Comparison of ENCODE assay signal across 8 cellular contexts in the genomic region with DNA sequence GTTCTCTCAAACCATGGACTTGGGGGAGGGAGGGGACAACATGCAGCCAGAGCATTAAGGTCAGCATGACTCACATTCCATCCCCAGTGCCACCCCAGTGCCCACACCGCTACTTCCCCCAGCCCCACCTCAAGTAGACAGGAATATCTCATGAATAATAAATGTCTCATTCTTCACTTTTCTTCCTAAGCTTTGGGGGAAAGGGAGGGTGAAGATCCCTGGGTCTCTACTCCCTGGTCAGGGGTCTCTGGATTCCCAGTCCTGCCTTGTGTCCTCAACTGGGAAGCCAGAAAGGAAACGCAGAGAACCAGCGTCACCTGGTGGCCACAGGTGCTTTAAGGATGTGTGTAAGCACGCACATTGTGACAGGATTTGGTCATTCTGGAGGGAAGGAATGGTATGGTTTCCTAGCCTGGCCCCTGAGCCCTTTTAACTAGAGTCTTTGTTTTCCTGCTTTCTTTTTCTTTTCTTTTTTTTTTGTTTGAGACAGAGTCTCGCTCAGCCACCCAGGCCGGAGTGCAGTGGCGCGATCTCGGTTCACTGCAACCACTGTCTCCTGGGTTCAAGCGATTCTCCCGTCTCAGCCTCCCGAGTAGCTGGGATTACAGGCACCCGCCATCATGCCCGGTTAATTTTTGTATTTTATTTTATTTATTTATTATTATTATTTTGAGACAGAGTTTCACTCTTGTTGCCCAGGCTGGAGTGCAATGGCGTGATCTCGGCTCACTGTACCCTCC. TPM values are rescaled to one million over a fixed set of nuclear protein-coding genes. Genes with fewer than 3 reads are reported as not detected.
A peak's percentile ranks its signal among the peaks of the same experiment; 100 is the strongest.
DNase-seq lines count a peak whose midpoint lies in the region; ATAC-seq and TF ChIP-seq lines count a peak whose summit lies in the region.

No MANE protein-coding gene starts in this region.

- no peaks in the 10 kb centered on the region for H3K27me3 ChIP-seq in esophagus squamous epithelium
- H3K27me3 ChIP-seq in neural cell (ENCODE audit: insufficient read depth, low read depth, low read length), result no peaks in the 10 kb centered on the region

- H4K20me1 ChIP-seq in neural cell (ENCODE audit: insufficient read depth), result no peaks in the 10 kb centered on the region

- no peaks in the 10 kb centered on the region for H3K36me3 ChIP-seq in HEK293 (ENCODE audit: control insufficient read depth in 2 of 2, insufficient read depth in 1 of 2, low read length in 2 of 2)
- H3K36me3 ChIP-seq in esophagus squamous epithelium, result no peaks in the 10 kb centered on the region
- no peaks in the 10 kb centered on the region for H3K36me3 ChIP-seq in neural cell (ENCODE audit: insufficient read depth, low read length)

- WGBS in esophagus squamous epithelium, 2 donors, result 62 to 71% methylated on average over 16 of the region's 16 CpGs

- peak overlapping the region; percentile 92 for H3K9ac ChIP-seq in neural cell (ENCODE audit: low read length)

- intact Hi-C loops in esophagus squamous epithelium (cut with DNase I), result loop anchor here (10.0 kb wide), 1 partner anchor 66 kb away; no protein-coding TSS in a partner anchor

- TF ChIP-seq POLR2A in esophagus squamous epithelium (IDR thresholded peaks at IDR 0.05), result no peak

- H3K9me3 ChIP-seq in HEK293 (ENCODE audit: control insufficient read depth, insufficient read depth, low read depth, low read length) (no peaks in the 10 kb centered on the region), esophagus squamous epithelium (no peaks in the 10 kb centered on the region), neural cell (ENCODE audit: low read length) (no peaks in the 10 kb centered on the region)

- no peak overlapping the region; the same call in 1 of the 2 replicates for H3K27ac ChIP-seq in HEK293 (ENCODE audit: extremely low read depth, low read depth, low read length)
- no peak overlapping the region for H3K27ac ChIP-seq in esophagus squamous epithelium
- H3K27ac ChIP-seq in neural cell (ENCODE audit: low read length), result peak overlapping the region; percentile 99

- no peak for TF ChIP-seq EP300 in neural cell (conservative IDR thresholded peaks at IDR 0.05; ENCODE audit: poor library complexity, severe bottlenecking)

- CTCF ChIA-PET in HEK293 (lab: Yijun Ruan, JAX), result interaction anchor here (0.5 to 8.8 kb wide), 36 partner anchors 8 to 352 kb away, joined by 3 to 137 read pairs (median 6); partner anchors contain the start of genes COPZ1, HOXC8 and NFE2

- peak; percentile 29 to 40 for DNase-seq in AML-193 (lab: John Stamatoyannopoulos, UW)
- DNase-seq in NCI-H526 treated with DMSO at 0.1 percent for 48 hours (lab: John Stamatoyannopoulos, UW), result peak; percentile 60
- DNase-seq in activated CD8-positive, alpha-beta memory T cell treated with anti-CD3 and anti-CD28 coated beads, Interleukin-2, amount 50 U/mL, for 48 hours, result peak; percentile 74
- no peak for DNase-seq in esophagus squamous epithelium (lab: John Stamatoyannopoulos, UW)
- DNase-seq in ureter (ENCODE audit: low spot score), result peak; percentile 67

- no peak for ATAC-seq in HG03139 (IDR thresholded peaks at IDR 0.05; ENCODE audit: unreplicated experiment)

- peak; percentile 98 for TF ChIP-seq RAD21 in neural cell (conservative IDR thresholded peaks at IDR 0.05)

- H3K79me2 ChIP-seq in neural cell (replicated peaks; ENCODE audit: insufficient read depth, low read length), result peaks cover 17% of the 10 kb centered on the region

- H3K4me3 ChIP-seq in HEK293 (ENCODE audit: low read depth, low read length) (no peak overlapping the region), esophagus squamous epithelium (no peak overlapping the region), neural cell (ENCODE audit: low read length) (no peak overlapping the region)

- peaks cover 12% of the 10 kb centered on the region for H3K4me1 ChIP-seq in HEK293 (ENCODE audit: control insufficient read depth, insufficient read depth, low read length)
- H3K4me1 ChIP-seq in esophagus squamous epithelium, result peaks cover 3 to 31% (median 10%) of the 10 kb centered on the region in 3 donors

- peaks cover 4% of the 10 kb centered on the region for H3F3A ChIP-seq in neural cell (ENCODE audit: insufficient read depth, low read length, poor library complexity, severe bottlenecking)

- POLR2A ChIA-PET in HEK293 (lab: Yijun Ruan, JAX), result interaction anchor here (0.5 to 4.1 kb wide), 3 partner anchors 81 to 141 kb away, joined by 4 to 32 read pairs (median 5); partner anchors contain the start of genes CBX5 and HNRNPA1

- TF ChIP-seq CTCF in HEK293 (tag by site-specific recombination; IDR thresholded peaks at IDR 0.05), result peak; percentile 94
- peak; percentile 60 to 87 (median 74) for TF ChIP-seq CTCF in esophagus squamous epithelium (IDR thresholded peaks at IDR 0.05)
- TF ChIP-seq CTCF in neural cell (IDR thresholded peaks at IDR 0.05; ENCODE audit: poor library complexity, severe bottlenecking), result peak; percentile 96

- no peak overlapping the region for H3K4me2 ChIP-seq in neural cell (ENCODE audit: low read length)

- H3K9me2 ChIP-seq in neural cell (ENCODE audit: insufficient read depth, low read length), result no peaks in the 10 kb centered on the region

- no peak overlapping the region for H2AFZ ChIP-seq in neural cell (ENCODE audit: low read depth, low read length)

TF ChIP-seq in HEK293, 187 proteins besides CTCF, POLR2A, EP300 and RAD21 (continues in another document):
- no peak for TF ChIP-seq SETDB1 (IDR thresholded peaks at IDR 0.05; ENCODE audit: insufficient read length, low read length)
- peak; percentile 50; the same call in 1 of the 2 replicates for TF ChIP-seq ZNF121 (tag by site-specific recombination; IDR thresholded peaks at IDR 0.05)
- no peak for TF ChIP-seq ZNF707 (tag by site-specific recombination; IDR thresholded peaks at IDR 0.05)

TF ChIP-seq in neural cell, 6 proteins besides CTCF, POLR2A, EP300 and RAD21:
- TF ChIP-seq MXI1 (conservative IDR thresholded peaks at IDR 0.05; ENCODE audit: poor library complexity, severe bottlenecking) (no peak), SMC3 (conservative IDR thresholded peaks at IDR 0.05; ENCODE audit: poor library complexity) (peak; percentile 98), EZH2 (IDR thresholded peaks at IDR 0.05; ENCODE audit: borderline replicate concordance, insufficient read depth, low read length, poor library complexity, severe bottlenecking) (no peak), REST (IDR thresholded peaks at IDR 0.05; ENCODE audit: borderline replicate concordance) (peak; percentile 48), TAF1 (IDR thresholded peaks at IDR 0.05; ENCODE audit: low read depth) (no peak), POLR2AphosphoS5 (IDR thresholded peaks at IDR 0.05) (no peak)

RNA-seq across cellular contexts. Expression of gene GPR84, which starts 3.4 kb away (rescaled TPM):
- under 1 TPM in 1 of 4 donors, not detected in 3; 0.38 TPM for total RNA-seq in esophagus squamous epithelium
- not detected in 2 replicates for polyA plus RNA-seq in neural cell
- polyA minus RNA-seq in neural cell, result not detected in 2 replicates
- 0.34 TPM for total RNA-seq in ureter

RNA-seq across cellular contexts. Expression of gene ZNF385A, which starts 23.6 kb away (rescaled TPM):
- total RNA-seq in esophagus squamous epithelium, result 100 to 1,000 TPM in 1 of 4 donors, 10 to 100 TPM in 3; 25.2 to 106 (median 37.8) TPM
- 0.46 TPM in 1 of 2 replicates, not detected in the other for polyA plus RNA-seq in neural cell
- 1.5 TPM in 1 of 2 replicates, not detected in the other for polyA minus RNA-seq in neural cell
- 88.4 TPM for total RNA-seq in ureter

RNA-seq across cellular contexts. Expression of gene COPZ1, which starts 36.0 kb away (rescaled TPM):
- 100 to 1,000 TPM in 2 of 4 donors, 10 to 100 TPM in 2; 68.1 to 153 (median 97.9) TPM for total RNA-seq in esophagus squamous epithelium
- 159 and 192 TPM in 2 replicates for polyA plus RNA-seq in neural cell
- polyA minus RNA-seq in neural cell, result 90.3 and 97.5 TPM in 2 replicates
- total RNA-seq in ureter, result 116 TPM

RNA-seq across cellular contexts. Expression of gene ITGA5, which starts 58.2 kb away (rescaled TPM):
- total RNA-seq in esophagus squamous epithelium (100 to 1,000 TPM in 1 of 4 donors, 10 to 100 TPM in 2, 1 to 10 TPM in 1; 7.5 to 112 (median 37.3) TPM), ureter (117 TPM)
- polyA plus RNA-seq in neural cell, result not detected in 2 replicates
- polyA minus RNA-seq in neural cell, result not detected in 2 replicates
